Comparison of ENCODE assay signal across 27 cellular contexts in genomic region chr17:40242774-40243173, GRCh38. TPM values are rescaled to one million over a fixed set of nuclear protein-coding genes. Genes with fewer than 3 reads are reported as not detected.
A peak's percentile ranks its signal among the peaks of the same experiment; 100 is the strongest.
DNase-seq lines count a peak whose midpoint lies in the region; ATAC-seq and TF ChIP-seq lines count a peak whose summit lies in the region.
"Had no signal": no experiment of that assay in that cellular context is flagged by ENCODE, and none has a peak within 500 bp of the region (broad histone marks: within the 10 kb centered on the region; RNA-seq: fewer than 3 reads in every experiment).

No MANE protein-coding gene starts in this region.

- peaks cover 30% of the 10 kb centered on the region for H3K4me1 Mint-ChIP-seq in activated CD8-positive, alpha-beta T cell treated with anti-CD3 and anti-CD28 coated beads for 36 hours (ENCODE audit: low read depth)
- H3K4me1 Mint-ChIP-seq in activated CD8-positive, alpha-beta T cell treated with anti-CD3 and anti-CD28 coated beads, Interleukin-2, amount 10 ng/mL, durations not matched to agents 7 days and 5 days (ENCODE audit: low read depth), result peaks cover 18% of the 10 kb centered on the region
- H3K4me1 Mint-ChIP-seq in activated naive CD8-positive, alpha-beta T cell treated with anti-CD3 and anti-CD28 coated beads, Interleukin-2, amount 50 U/mL, for 24 hours, result peaks cover 14% of the 10 kb centered on the region
- peaks cover 11 to 52% (median 28%) of the 10 kb centered on the region in 3 donors for H3K4me1 Mint-ChIP-seq in naive B cell
- H3K4me1 Mint-ChIP-seq: H9 had no signal

- H3K27me3 ChIP-seq in MG63 (no peaks in the 10 kb centered on the region), psoas muscle (ENCODE audit: insufficient read depth in 3 of 3, low read length in 2 of 3) (no peaks in the 10 kb centered on the region)
- H3K27me3 ChIP-seq: dorsolateral prefrontal cortex, esophagus squamous epithelium had no signal

- WGBS in psoas muscle, 3 donors, result 90 to 97% (median 92%) methylated on average over 3 of the region's 3 CpGs

- H3K4me1 ChIP-seq in HEK293 (ENCODE audit: control insufficient read depth, insufficient read depth, low read length) (peaks cover 3% of the 10 kb centered on the region; the same call in 1 of the 2 replicates), psoas muscle (no peaks in the 10 kb centered on the region)

- ATAC-seq in activated CD8-positive, alpha-beta T cell treated with anti-CD3 and anti-CD28 coated beads for 36 hours, result no peak
- no peak for ATAC-seq in activated CD8-positive, alpha-beta T cell treated with anti-CD3 and anti-CD28 coated beads, Interleukin-2, amount 10 ng/mL, durations not matched to agents 7 days and 5 days
- no peak for ATAC-seq in activated naive CD8-positive, alpha-beta T cell treated with anti-CD3 and anti-CD28 coated beads, Interleukin-2, amount 50 U/mL, for 24 hours
- ATAC-seq in naive B cell (ENCODE audit: low read depth in 2 of 2), result no peak
- ATAC-seq in psoas muscle, result no peak
- ATAC-seq: right cardiac atrium; stimulated activated naive CD8-positive, alpha-beta T cell treated with anti-CD3 and anti-CD28 coated beads, Interleukin-15, Interleukin-2, amounts not matched to agents 100 U/mL and 50 U/mL, for 24 hours had no signal

- CTCF ChIA-PET in activated CD8-positive, alpha-beta T cell treated with anti-CD3 and anti-CD28 coated beads for 36 hours (lab: Charles Lee), result interaction anchor here (1.4 to 1.7 kb wide), 3 partner anchors 41 to 120 kb away, joined by 3 to 6 read pairs (median 5); no protein-coding TSS in a partner anchor
- CTCF ChIA-PET in activated CD8-positive, alpha-beta T cell treated with anti-CD3 and anti-CD28 coated beads, Interleukin-2, amount 10 ng/mL, durations not matched to agents 7 days and 5 days (lab: Charles Lee), result interaction anchor here (0.7 to 1.7 kb wide), 2 partner anchors 41 to 45 kb away, joined by 3 to 4 read pairs; no protein-coding TSS in a partner anchor
- CTCF ChIA-PET in HEK293 (lab: Yijun Ruan, JAX), result interaction anchor here (0.6 to 2.1 kb wide), 4 partner anchors 8 to 1688 kb away, joined by 3 to 6 read pairs (median 3); no protein-coding TSS in a partner anchor

- no peak for DNase-seq in activated CD8-positive, alpha-beta T cell treated with anti-CD3 and anti-CD28 coated beads for 36 hours
- DNase-seq in activated CD8-positive, alpha-beta T cell treated with anti-CD3 and anti-CD28 coated beads, Interleukin-2, amount 10 ng/mL, durations not matched to agents 7 days and 5 days, result no peak
- DNase-seq in activated naive CD8-positive, alpha-beta T cell treated with anti-CD3 and anti-CD28 coated beads, Interleukin-2, amount 50 U/mL, for 24 hours, result no peak
- DNase-seq in naive B cell, result no peak
- DNase-seq in MG63, result no peak
- no peak for DNase-seq in NCI-H69 (lab: John Stamatoyannopoulos, UW)
- no peak for DNase-seq in psoas muscle
- DNase-seq: activated CD4-positive, alpha-beta T cell treated with anti-CD3 and anti-CD28 coated beads for 48 hours; activated T-cell treated with anti-CD3 and anti-CD28 coated beads, Interleukin-2, amount 50 U/mL, for 48 hours; cerebellar nuclear complex; dorsolateral prefrontal cortex; esophagus squamous epithelium; H9; hippocampal formation; KG1; NCI-H1105; NCI-H187 treated with DMSO at 0.1 percent for 48 hours; NCI-H2171 treated with DMSO at 0.1 percent for 48 hours; NCI-H510A; right cardiac atrium; stimulated activated CD4-positive, alpha-beta T cell treated with anti-CD3 and anti-CD28 coated beads, Interleukin-1b, Interleukin-23, amount 100 ng/mL, for 48 hours; stimulated activated naive CD8-positive, alpha-beta T cell treated with anti-CD3 and anti-CD28 coated beads, Interleukin-15, Interleukin-2, amounts not matched to agents 100 U/mL and 50 U/mL, for 24 hours had no signal

- no peak overlapping the region for H3K4me3 Mint-ChIP-seq in activated CD8-positive, alpha-beta T cell treated with anti-CD3 and anti-CD28 coated beads for 36 hours
- H3K4me3 Mint-ChIP-seq in activated CD8-positive, alpha-beta T cell treated with anti-CD3 and anti-CD28 coated beads, Interleukin-2, amount 10 ng/mL, durations not matched to agents 7 days and 5 days, result no peak overlapping the region
- no peak overlapping the region for H3K4me3 Mint-ChIP-seq in activated naive CD8-positive, alpha-beta T cell treated with anti-CD3 and anti-CD28 coated beads, Interleukin-2, amount 50 U/mL, for 24 hours
- H3K4me3 Mint-ChIP-seq in naive B cell, result no peak overlapping the region
- H3K4me3 Mint-ChIP-seq: H9; T-helper 1 cell treated with Interleukin-12 subunit alpha and Interleukin-12 subunit beta and Interleukin-4 antibody, amounts not matched to agents 30 μg/mL and 1 μg/mL, for 36 hours had no signal

- H3K27ac Mint-ChIP-seq in activated CD8-positive, alpha-beta T cell treated with anti-CD3 and anti-CD28 coated beads for 36 hours, result peak overlapping the region; percentile 3
- H3K27ac Mint-ChIP-seq in activated CD8-positive, alpha-beta T cell treated with anti-CD3 and anti-CD28 coated beads, Interleukin-2, amount 10 ng/mL, durations not matched to agents 7 days and 5 days, result no peak overlapping the region
- H3K27ac Mint-ChIP-seq in activated naive CD8-positive, alpha-beta T cell treated with anti-CD3 and anti-CD28 coated beads, Interleukin-2, amount 50 U/mL, for 24 hours, result peak overlapping the region; percentile 9
- H3K27ac Mint-ChIP-seq in naive B cell, result peak overlapping the region in 4 of 6 donors; percentile 33 to 73 (median 42)
- H3K27ac Mint-ChIP-seq: T-helper 1 cell treated with Interleukin-12 subunit alpha and Interleukin-12 subunit beta and Interleukin-4 antibody, amounts not matched to agents 30 μg/mL and 1 μg/mL, for 36 hours had no signal

- H3K9me3 Mint-ChIP-seq in activated CD8-positive, alpha-beta T cell treated with anti-CD3 and anti-CD28 coated beads for 36 hours, result no peaks in the 10 kb centered on the region
- no peaks in the 10 kb centered on the region for H3K9me3 Mint-ChIP-seq in activated CD8-positive, alpha-beta T cell treated with anti-CD3 and anti-CD28 coated beads, Interleukin-2, amount 10 ng/mL, durations not matched to agents 7 days and 5 days (ENCODE audit: insufficient read depth)
- H3K9me3 Mint-ChIP-seq in activated naive CD8-positive, alpha-beta T cell treated with anti-CD3 and anti-CD28 coated beads, Interleukin-2, amount 50 U/mL, for 24 hours, result no peaks in the 10 kb centered on the region
- no peaks in the 10 kb centered on the region for H3K9me3 Mint-ChIP-seq in naive B cell
- H3K9me3 Mint-ChIP-seq: H9; T-helper 1 cell treated with Interleukin-12 subunit alpha and Interleukin-12 subunit beta and Interleukin-4 antibody, amounts not matched to agents 30 μg/mL and 1 μg/mL, for 36 hours had no signal

- H3K4me3 ChIP-seq in HEK293 (ENCODE audit: low read depth, low read length), result no peak overlapping the region
- H3K4me3 ChIP-seq in MG63, result no peak overlapping the region
- no peak overlapping the region for H3K4me3 ChIP-seq in psoas muscle
- H3K4me3 ChIP-seq: esophagus squamous epithelium, thoracic aorta had no signal

- POLR2A ChIA-PET in activated CD8-positive, alpha-beta T cell treated with anti-CD3 and anti-CD28 coated beads for 36 hours (lab: Charles Lee), result interaction anchor here (0.5 to 0.8 kb wide), 2 partner anchors 31 to 781 kb away, joined by 3 to 4 read pairs; no protein-coding TSS in a partner anchor
- POLR2A ChIA-PET in activated CD8-positive, alpha-beta T cell treated with anti-CD3 and anti-CD28 coated beads, Interleukin-2, amount 10 ng/mL, durations not matched to agents 7 days and 5 days (lab: Charles Lee), result interaction anchor here (0.7 kb wide), 1 partner anchor 176 kb away, joined by 3 read pairs; no protein-coding TSS in a partner anchor
- POLR2A ChIA-PET in HEK293 (lab: Yijun Ruan, JAX), result interaction anchor here (0.7 to 1.7 kb wide), 3 partner anchors 13 to 52 kb away, joined by 3 to 5 read pairs (median 3); partner anchors contain the start of gene WIPF2

- intact Hi-C loops in activated CD8-positive, alpha-beta T cell treated with anti-CD3 and anti-CD28 coated beads for 36 hours (cut with micrococcal nuclease), result no loop called here
- intact Hi-C loops in psoas muscle (cut with DNase I), result no loop called here

- H3K27ac ChIP-seq in HEK293 (ENCODE audit: extremely low read depth, low read depth, low read length) (no peak overlapping the region), psoas muscle (no peak overlapping the region)
- H3K27ac ChIP-seq: 22Rv1, esophagus squamous epithelium, HL-60, thoracic aorta had no signal

- no peaks in the 10 kb centered on the region for H3K27me3 Mint-ChIP-seq in activated CD8-positive, alpha-beta T cell treated with anti-CD3 and anti-CD28 coated beads for 36 hours
- no peaks in the 10 kb centered on the region for H3K27me3 Mint-ChIP-seq in activated CD8-positive, alpha-beta T cell treated with anti-CD3 and anti-CD28 coated beads, Interleukin-2, amount 10 ng/mL, durations not matched to agents 7 days and 5 days (ENCODE audit: low read depth)
- H3K27me3 Mint-ChIP-seq in activated naive CD8-positive, alpha-beta T cell treated with anti-CD3 and anti-CD28 coated beads, Interleukin-2, amount 50 U/mL, for 24 hours, result no peaks in the 10 kb centered on the region
- no peaks in the 10 kb centered on the region for H3K27me3 Mint-ChIP-seq in naive B cell

- H3K36me3 Mint-ChIP-seq in activated CD8-positive, alpha-beta T cell treated with anti-CD3 and anti-CD28 coated beads for 36 hours (ENCODE audit: low read depth), result peaks cover 4% of the 10 kb centered on the region
- peaks cover 4% of the 10 kb centered on the region for H3K36me3 Mint-ChIP-seq in activated CD8-positive, alpha-beta T cell treated with anti-CD3 and anti-CD28 coated beads, Interleukin-2, amount 10 ng/mL, durations not matched to agents 7 days and 5 days (ENCODE audit: low read depth)
- no peaks in the 10 kb centered on the region for H3K36me3 Mint-ChIP-seq in activated naive CD8-positive, alpha-beta T cell treated with anti-CD3 and anti-CD28 coated beads, Interleukin-2, amount 50 U/mL, for 24 hours (ENCODE audit: low read depth)
- H3K36me3 Mint-ChIP-seq in naive B cell, result no peaks in the 10 kb centered on the region

- H3K9me3 ChIP-seq in HEK293 (ENCODE audit: control insufficient read depth, insufficient read depth, low read depth, low read length), result no peaks in the 10 kb centered on the region
- H3K9me3 ChIP-seq in MG63, result no peaks in the 10 kb centered on the region
- no peaks in the 10 kb centered on the region for H3K9me3 ChIP-seq in psoas muscle
- H3K9me3 ChIP-seq: esophagus squamous epithelium, thoracic aorta had no signal

- TF ChIP-seq CTCF in activated CD8-positive, alpha-beta T cell treated with anti-CD3 and anti-CD28 coated beads for 36 hours (IDR thresholded peaks at IDR 0.05), result no peak
- TF ChIP-seq CTCF in HEK293 (tag by site-specific recombination; IDR thresholded peaks at IDR 0.05) (no peak), psoas muscle (IDR thresholded peaks at IDR 0.05) (no peak)

- H3K36me3 ChIP-seq in HEK293 (ENCODE audit: control insufficient read depth in 2 of 2, insufficient read depth in 1 of 2, low read length in 2 of 2) (no peaks in the 10 kb centered on the region; a peak in 1 of 3 replicates), MG63 (peaks cover 6% of the 10 kb centered on the region), psoas muscle (ENCODE audit: insufficient read depth in 1 of 2, low read depth in 1 of 2) (no peaks in the 10 kb centered on the region)
- H3K36me3 ChIP-seq: thoracic aorta had no signal

RNA-seq across cellular contexts. Expression of gene WIPF2, which starts 23.7 kb away (rescaled TPM):
- total RNA-seq in activated CD8-positive, alpha-beta T cell treated with anti-CD3 and anti-CD28 coated beads for 36 hours, result 10 to 100 TPM; 15.3 to 17.9 TPM
- 10 to 100 TPM; 22.0 to 27.4 TPM for total RNA-seq in activated CD8-positive, alpha-beta T cell treated with anti-CD3 and anti-CD28 coated beads, Interleukin-2, amount 10 ng/mL, durations not matched to agents 7 days and 5 days
- polyA plus RNA-seq in naive B cell (ENCODE audit: low read depth in 6 of 6), result 10 to 100 TPM in 3 of 6 donors, 1 to 10 TPM in 3; 2.9 to 11.4 (median 9.2) TPM
- total RNA-seq in MG63 (2014; rRNA removed; shearing (Covaris generic); ENCODE audit: low replicate concordance), result 5.5 and 7.4 TPM in 2 replicates
- total RNA-seq in psoas muscle, result 1 to 10 TPM; 6.8 to 9.6 (median 8.4) TPM
- polyA plus RNA-seq in psoas muscle, result 10 to 100 TPM in 1 of 3 donors, 1 to 10 TPM in 2; 4.0 to 10.5 (median 4.8) TPM

RNA-seq across cellular contexts. Expression of gene CDC6, which starts 44.9 kb away (rescaled TPM):
- 100 to 1,000 TPM; 110 to 118 TPM for total RNA-seq in activated CD8-positive, alpha-beta T cell treated with anti-CD3 and anti-CD28 coated beads for 36 hours
- 100 to 1,000 TPM; 103 to 110 TPM for total RNA-seq in activated CD8-positive, alpha-beta T cell treated with anti-CD3 and anti-CD28 coated beads, Interleukin-2, amount 10 ng/mL, durations not matched to agents 7 days and 5 days
- polyA plus RNA-seq in naive B cell (ENCODE audit: low read depth in 6 of 6) (1 to 10 TPM in 1 of 6 donors, under 1 TPM in 3, not detected in 2; 0.23 to 1.3 (median 0.35) TPM), psoas muscle (1 to 10 TPM in 2 of 3 donors, under 1 TPM in 1; 0.86 to 2.5 (median 1.4) TPM)
- total RNA-seq in MG63 (2014; rRNA removed; shearing (Covaris generic); ENCODE audit: low replicate concordance), result 31.1 and 111 TPM in 2 replicates
- total RNA-seq in psoas muscle, result under 1 TPM; 0.27 to 0.90 (median 0.42) TPM

Comparison
In these comparisons a context has a peak if more than half of its experiments do, and no peak if none do; other contexts are left out.
1. RNA of gene CDC6, which starts 44.9 kb away (total RNA-seq): 110 to 118 TPM in activated CD8-positive, alpha-beta T cell treated with anti-CD3 and anti-CD28 coated beads for 36 hours, 103 to 110 TPM in activated CD8-positive, alpha-beta T cell treated with anti-CD3 and anti-CD28 coated beads, Interleukin-2, amount 10 ng/mL, durations not matched to agents 7 days and 5 days and 31.1 to 111 TPM in MG63; 0.27 to 0.90 TPM in psoas muscle; every median in the first group is over 10 times any median in the second.